ENCODE assay signal across 8 cellular contexts in genomic region chr1:96723372-96723771, GRCh38. TPM values are rescaled to one million over a fixed set of nuclear protein-coding genes. Genes with fewer than 3 reads are reported as not detected.
DNase-seq lines count a peak whose midpoint lies in the region; ATAC-seq and TF ChIP-seq lines count a peak whose summit lies in the region.

No MANE protein-coding gene starts in this region.

- peaks cover 66% of the 10 kb centered on the region for H3K79me2 ChIP-seq in SK-N-SH (ENCODE audit: insufficient read depth)

- WGBS in SK-N-SH (ENCODE audit: low lambda C conversion rate) = 30% methylated on average over 4 of the region's 4 CpGs

- CTCF ChIA-PET in SK-N-SH (lab: Yijun Ruan, JAX) = interaction anchor here (0.6 to 0.7 kb wide), 2 partner anchors 10 to 89 kb away, joined by 3 read pairs; no protein-coding TSS in a partner anchor
- CTCF ChIA-PET in activated CD4-positive, alpha-beta memory T cell treated with anti-CD3 and anti-CD28 coated beads, Interleukin-2, amount 10 ng/mL, durations not matched to agents 7 days and 5 days (lab: Charles Lee) = no interaction called here

- no peaks in the 10 kb centered on the region for H3K27me3 ChIP-seq in SK-N-SH (ENCODE audit: insufficient read depth)

- peaks cover 15% of the 10 kb centered on the region for H3F3A ChIP-seq in SK-N-SH (replicated peaks; ENCODE audit: insufficient read depth)

- H3K9me3 Mint-ChIP-seq in activated CD4-positive, alpha-beta memory T cell treated with anti-CD3 and anti-CD28 coated beads, Interleukin-2, amount 10 ng/mL, durations not matched to agents 7 days and 5 days = no peaks in the 10 kb centered on the region
- no peaks in the 10 kb centered on the region for H3K9me3 Mint-ChIP-seq in stimulated activated naive CD8-positive, alpha-beta T cell treated with anti-CD3 and anti-CD28 coated beads, Interleukin-15, amount 100 ng/mL, for 72 hours

- DNase-seq in SK-N-SH (no peak), NCI-H1417 (lab: John Stamatoyannopoulos, UW) (no peak)
- DNase-seq in activated CD4-positive, alpha-beta memory T cell treated with anti-CD3 and anti-CD28 coated beads, Interleukin-2, amount 10 ng/mL, durations not matched to agents 7 days and 5 days = no peak
- DNase-seq in stimulated activated naive CD8-positive, alpha-beta T cell treated with anti-CD3 and anti-CD28 coated beads, Interleukin-15, amount 100 ng/mL, for 72 hours = no peak

- H3K9me3 ChIP-seq in SK-N-SH = no peaks in the 10 kb centered on the region

- H3K4me3 ChIP-seq in SK-N-SH (ENCODE audit: low read depth in 2 of 2, low read length in 1 of 2) = peak overlapping the region; percentile 87 to 97
- peak overlapping the region; percentile 87 for H3K4me3 ChIP-seq in iPS-11a (ENCODE audit: low read depth, low read length)

- peaks cover 41% of the 10 kb centered on the region for H3K36me3 Mint-ChIP-seq in activated CD4-positive, alpha-beta memory T cell treated with anti-CD3 and anti-CD28 coated beads, Interleukin-2, amount 10 ng/mL, durations not matched to agents 7 days and 5 days (ENCODE audit: low read depth)

- peaks cover 13 to 27% of the 10 kb centered on the region in 2 experiments for H3K36me3 ChIP-seq in SK-N-SH (replicated peaks in 1 of 2; ENCODE audit: control insufficient read depth in 1 of 2, insufficient read depth in 2 of 2, low read length in 1 of 2)

- H3K4me2 ChIP-seq in SK-N-SH = peak overlapping the region; percentile 95

- TF ChIP-seq CTCF in SK-N-SH (IDR thresholded peaks at IDR 0.05) = no peak

- peaks cover 34% of the 10 kb centered on the region for H4K20me1 ChIP-seq in SK-N-SH (ENCODE audit: insufficient read depth)

- H3K27ac Mint-ChIP-seq in activated CD4-positive, alpha-beta memory T cell treated with anti-CD3 and anti-CD28 coated beads, Interleukin-2, amount 10 ng/mL, durations not matched to agents 7 days and 5 days = peak overlapping the region; percentile 50
- H3K27ac Mint-ChIP-seq in stimulated activated naive CD8-positive, alpha-beta T cell treated with anti-CD3 and anti-CD28 coated beads, Interleukin-15, amount 100 ng/mL, for 72 hours = peak overlapping the region; percentile 39 to 92

- H3K4me1 ChIP-seq in SK-N-SH (ENCODE audit: control insufficient read depth in 1 of 2, insufficient read depth in 2 of 2, low read depth in 1 of 2, low read length in 1 of 2) = peaks cover 8 to 9% of the 10 kb centered on the region in 2 experiments; a peak in 2 of 4 replicates

- no peak for TF ChIP-seq RAD21 in SK-N-SH (IDR thresholded peaks at IDR 0.05; ENCODE audit: low read length)

- H3K9me2 ChIP-seq in SK-N-SH = no peaks in the 10 kb centered on the region

- POLR2A ChIA-PET in SK-N-SH (lab: Yijun Ruan, JAX) = interaction anchor here (0.7 kb wide), 1 partner anchor 1068 kb away, joined by 4 read pairs; no protein-coding TSS in a partner anchor
- POLR2A ChIA-PET in activated CD4-positive, alpha-beta memory T cell treated with anti-CD3 and anti-CD28 coated beads, Interleukin-2, amount 10 ng/mL, durations not matched to agents 7 days and 5 days (lab: Charles Lee) = no interaction called here

- no peak for TF ChIP-seq EP300 in SK-N-SH (IDR thresholded peaks at IDR 0.05; ENCODE audit: borderline replicate concordance in 1 of 2, low read depth in 1 of 2, low read length in 1 of 2)

- H3K27me3 Mint-ChIP-seq in activated CD4-positive, alpha-beta memory T cell treated with anti-CD3 and anti-CD28 coated beads, Interleukin-2, amount 10 ng/mL, durations not matched to agents 7 days and 5 days = no peaks in the 10 kb centered on the region
- H3K27me3 Mint-ChIP-seq in stimulated activated naive CD8-positive, alpha-beta T cell treated with anti-CD3 and anti-CD28 coated beads, Interleukin-15, amount 100 ng/mL, for 72 hours = no peaks in the 10 kb centered on the region

- H3K4me3 Mint-ChIP-seq in activated CD4-positive, alpha-beta memory T cell treated with anti-CD3 and anti-CD28 coated beads, Interleukin-2, amount 10 ng/mL, durations not matched to agents 7 days and 5 days = peak overlapping the region; percentile 94
- peak overlapping the region; percentile 87 to 91 for H3K4me3 Mint-ChIP-seq in stimulated activated naive CD8-positive, alpha-beta T cell treated with anti-CD3 and anti-CD28 coated beads, Interleukin-15, amount 100 ng/mL, for 72 hours

- no peak overlapping the region for H2AFZ ChIP-seq in SK-N-SH (ENCODE audit: low read depth)

- peaks cover 27% of the 10 kb centered on the region for H3K4me1 Mint-ChIP-seq in activated CD4-positive, alpha-beta memory T cell treated with anti-CD3 and anti-CD28 coated beads, Interleukin-2, amount 10 ng/mL, durations not matched to agents 7 days and 5 days
- H3K4me1 Mint-ChIP-seq in stimulated activated naive CD8-positive, alpha-beta T cell treated with anti-CD3 and anti-CD28 coated beads, Interleukin-15, amount 100 ng/mL, for 72 hours = peaks cover 47% of the 10 kb centered on the region

- H3K9ac ChIP-seq in SK-N-SH = peak overlapping the region; percentile 99; the same call in 1 of the 2 replicates

- H3K27ac ChIP-seq in SK-N-SH (ENCODE audit: low read depth in 2 of 2, low read length in 1 of 2) = peak overlapping the region; percentile 87 to 95; a peak in 2 of 4 replicates

- no peak for ATAC-seq in SK-N-SH treated with all-trans-retinoic acid at 6 μM for 48 hours
- no peak for ATAC-seq in stimulated activated naive CD8-positive, alpha-beta T cell treated with anti-CD3 and anti-CD28 coated beads, Interleukin-15, amount 100 ng/mL, for 72 hours
- ATAC-seq in HG03025 (IDR thresholded peaks at IDR 0.05; ENCODE audit: low FRiP score, unreplicated experiment) = no peak
- no peak for ATAC-seq in GM21515 (IDR thresholded peaks at IDR 0.05; ENCODE audit: unreplicated experiment)

TF ChIP-seq in SK-N-SH, 30 proteins besides CTCF, POLR2A, EP300 and RAD21 (continues in another document):
- no peak for TF ChIP-seq PBX3 (IDR thresholded peaks at IDR 0.05)
- no peak for TF ChIP-seq EZH2phosphoT487 (IDR thresholded peaks at IDR 0.05; ENCODE audit: borderline replicate concordance, low read depth)
- no peak for TF ChIP-seq SMC3 (IDR thresholded peaks at IDR 0.05; ENCODE audit: low read depth, low read length)
- TF ChIP-seq, protein P1, sequence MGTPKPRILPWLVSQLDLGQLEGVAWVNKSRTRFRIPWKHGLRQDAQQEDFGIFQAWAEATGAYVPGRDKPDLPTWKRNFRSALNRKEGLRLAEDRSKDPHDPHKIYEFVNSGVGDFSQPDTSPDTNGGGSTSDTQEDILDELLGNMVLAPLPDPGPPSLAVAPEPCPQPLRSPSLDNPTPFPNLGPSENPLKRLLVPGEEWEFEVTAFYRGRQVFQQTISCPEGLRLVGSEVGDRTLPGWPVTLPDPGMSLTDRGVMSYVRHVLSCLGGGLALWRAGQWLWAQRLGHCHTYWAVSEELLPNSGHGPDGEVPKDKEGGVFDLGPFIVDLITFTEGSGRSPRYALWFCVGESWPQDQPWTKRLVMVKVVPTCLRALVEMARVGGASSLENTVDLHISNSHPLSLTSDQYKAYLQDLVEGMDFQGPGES (IDR thresholded peaks at IDR 0.05; ENCODE audit: low read depth, low read length) = no peak
- no peak for TF ChIP-seq MAX (IDR thresholded peaks at IDR 0.05; ENCODE audit: low read depth)

TF ChIP-seq in SK-N-SH treated with all-trans-retinoic acid at 6 μM for 48 hours, 23 proteins besides CTCF, POLR2A, EP300 and RAD21 (continues in another document):
- TF ChIP-seq TCF4 (CRISPR knock-in tag; IDR thresholded peaks at IDR 0.05; ENCODE audit: borderline replicate concordance) (no peak), GLIS3 (CRISPR knock-in tag; IDR thresholded peaks at IDR 0.05) (no peak), CREB5 (CRISPR knock-in tag; IDR thresholded peaks at IDR 0.05; ENCODE audit: low read depth) (no peak), SNAI2 (CRISPR knock-in tag; IDR thresholded peaks at IDR 0.05) (no peak), ZNF8 (CRISPR knock-in tag; IDR thresholded peaks at IDR 0.05) (no peak), ZFP30 (CRISPR knock-in tag; IDR thresholded peaks at IDR 0.05) (no peak), ESRRG (CRISPR knock-in tag; IDR thresholded peaks at IDR 0.05) (no peak), ZNF565 (CRISPR knock-in tag; conservative IDR thresholded peaks at IDR 0.05; ENCODE audit: low read depth) (no peak), CSDC2 (CRISPR knock-in tag; IDR thresholded peaks at IDR 0.05) (no peak), OSR1 (CRISPR knock-in tag; IDR thresholded peaks at IDR 0.05) (no peak), TOX (CRISPR knock-in tag; IDR thresholded peaks at IDR 0.05; ENCODE audit: borderline replicate concordance) (no peak)
- TF ChIP-seq, protein P2, sequence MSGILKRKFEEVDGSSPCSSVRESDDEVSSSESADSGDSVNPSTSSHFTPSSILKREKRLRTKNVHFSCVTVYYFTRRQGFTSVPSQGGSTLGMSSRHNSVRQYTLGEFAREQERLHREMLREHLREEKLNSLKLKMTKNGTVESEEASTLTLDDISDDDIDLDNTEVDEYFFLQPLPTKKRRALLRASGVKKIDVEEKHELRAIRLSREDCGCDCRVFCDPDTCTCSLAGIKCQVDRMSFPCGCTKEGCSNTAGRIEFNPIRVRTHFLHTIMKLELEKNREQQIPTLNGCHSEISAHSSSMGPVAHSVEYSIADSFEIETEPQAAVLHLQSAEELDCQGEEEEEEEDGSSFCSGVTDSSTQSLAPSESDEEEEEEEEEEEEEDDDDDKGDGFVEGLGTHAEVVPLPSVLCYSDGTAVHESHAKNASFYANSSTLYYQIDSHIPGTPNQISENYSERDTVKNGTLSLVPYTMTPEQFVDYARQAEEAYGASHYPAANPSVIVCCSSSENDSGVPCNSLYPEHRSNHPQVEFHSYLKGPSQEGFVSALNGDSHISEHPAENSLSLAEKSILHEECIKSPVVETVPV (CRISPR knock-in tag; IDR thresholded peaks at IDR 0.05) = no peak

RNA-seq across cellular contexts. Expression of gene PTBP2, which starts 1.8 kb away (rescaled TPM):
- 7.3 and 9.8 TPM in 2 replicates for polyA plus RNA-seq in SK-N-SH (2012; rRNA removed)
- polyA plus RNA-seq in SK-N-SH (2012; cell fraction: cytosol; rRNA removed) = 7.4 and 9.0 TPM in 2 replicates
- 22.5 and 37.8 TPM in 2 replicates for polyA plus RNA-seq in SK-N-SH (2012; cell fraction: nucleus; rRNA removed)
- 10 to 100 TPM; 11.4 to 11.6 TPM for total RNA-seq in activated CD4-positive, alpha-beta memory T cell treated with anti-CD3 and anti-CD28 coated beads, Interleukin-2, amount 10 ng/mL, durations not matched to agents 7 days and 5 days
